In genomic region chr1:207321045-207321789, GRCh38 we compare ENCODE assay signal across 8 cellular contexts. TPM values are rescaled to one million over a fixed set of nuclear protein-coding genes. Genes with fewer than 3 reads are reported as not detected.
DNase-seq lines count a peak whose midpoint lies in the region; ATAC-seq, FAIRE-seq and TF ChIP-seq lines count a peak whose summit lies in the region.

TSS of gene CD55 (plus strand) at chr1:207321678. CDS start at chr1:207321766, 88 bp downstream.

- H3K9me3 ChIP-seq in HUES48 (ENCODE audit: control insufficient read depth, insufficient read depth, low read length) (no peaks in the 10 kb centered on the region), mucosa of descending colon (no peaks in the 10 kb centered on the region)

- no peak for FAIRE-seq in D721Med (lab: Jason Lieb, UNC)

- peaks cover 29% of the 10 kb centered on the region for H3K36me3 ChIP-seq in HUES48 (ENCODE audit: control insufficient read depth, insufficient read depth, low read length)
- no peaks in the 10 kb centered on the region for H3K36me3 ChIP-seq in mucosa of descending colon (ENCODE audit: low read depth)

- H3K4me1 ChIP-seq in HUES48 (ENCODE audit: control insufficient read depth, insufficient read depth, low read length) (peaks cover 12% of the 10 kb centered on the region), mucosa of descending colon (ENCODE audit: low read depth) (peaks cover 15% of the 10 kb centered on the region)

- TF ChIP-seq CTCF in D721Med (IDR thresholded peaks at IDR 0.05; ENCODE audit: insufficient read depth, missing control alignments) (peak; percentile 32), epithelial cell of esophagus (IDR thresholded peaks at IDR 0.05; ENCODE audit: insufficient read depth, low read depth, low read length, missing control alignments) (peak; percentile 23), mucosa of descending colon (IDR thresholded peaks at IDR 0.05) (no peak)

- no peaks in the 10 kb centered on the region for H3K27me3 ChIP-seq in HUES48 (ENCODE audit: control insufficient read depth, insufficient read depth, low read length)

- H3K4me3 ChIP-seq in HUES48 (ENCODE audit: low read depth, low read length) (peak within 1 kb of the TSS; percentile 78), epithelial cell of esophagus (ENCODE audit: low read length) (peak within 1 kb of the TSS; percentile 94), mucosa of descending colon (peak within 1 kb of the TSS; percentile 51)

- DNase-seq in D721Med (ENCODE audit: insufficient read length, low spot score) (no peak), OCI-M2 (lab: John Stamatoyannopoulos, UW; ENCODE audit: unreplicated experiment) (peak; percentile 81), activated T-cell treated with anti-CD3 and anti-CD28 coated beads for 48 hours (ENCODE audit: low read depth) (peak; percentile 95), epithelial cell of esophagus (ENCODE audit: low read depth) (peak; percentile 100), mucosa of descending colon (peak; percentile 95 to 99 (median 96))
- peak; percentile 98 for DNase-seq in stimulated activated CD8-positive, alpha-beta memory T cell treated with anti-CD3 and anti-CD28 coated beads, Interleukin-4, amount 100 ng/mL, for 24 hours (ENCODE audit: low read depth)

- H3K9ac ChIP-seq in HUES48 (ENCODE audit: low read depth, low read length), result peak within 1 kb of the TSS; percentile 86

- ATAC-seq in GM21390 (IDR thresholded peaks at IDR 0.05; ENCODE audit: unreplicated experiment) (peak; percentile 89), mucosa of descending colon (peak; percentile 94)

- peak within 1 kb of the TSS; percentile 89 for H3K27ac ChIP-seq in HUES48 (ENCODE audit: low read depth, low read length)

- intact Hi-C loops in mucosa of descending colon (cut with DNase I, micrococcal nuclease), result no loop called here

RNA-seq across cellular contexts. Expression of gene CD55, which starts in this region (rescaled TPM):
- total RNA-seq in mucosa of descending colon, result 10 to 100 TPM; 40.1 to 53.0 (median 50.8) TPM
